Comparison of ENCODE assay signal across 28 cellular contexts in the genomic region with DNA sequence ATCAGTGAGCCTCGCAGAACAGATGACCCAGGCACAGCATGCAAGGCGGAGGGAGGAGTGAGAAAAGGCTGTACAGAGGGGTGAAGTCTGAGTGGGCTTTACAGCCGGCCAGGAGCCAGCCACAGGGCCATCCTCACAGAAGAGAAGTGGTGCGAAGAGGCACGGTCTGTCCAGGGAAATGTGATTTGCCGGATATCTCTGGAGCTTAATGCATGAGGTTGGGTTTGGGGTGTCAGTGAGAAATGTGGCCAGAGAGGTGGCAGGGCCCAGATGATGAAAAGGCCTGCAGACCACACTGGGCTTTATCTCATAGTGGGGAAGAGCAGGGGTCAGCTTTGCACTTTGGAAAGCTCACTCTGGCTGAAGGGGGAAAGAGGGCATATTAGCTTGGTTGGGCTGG.
"Had no signal": no experiment of that assay in that cellular context is flagged by ENCODE, and none has a peak within 500 bp of the region (broad histone marks: within the 10 kb centered on the region; RNA-seq: fewer than 3 reads in every experiment).

No MANE protein-coding gene starts in this region.

- H3K27ac Mint-ChIP-seq: activated CD4-positive, alpha-beta T cell treated with anti-CD3 and anti-CD28 coated beads, Interleukin-2, amount 10 ng/mL, durations not matched to agents 24 days and 14 days; activated CD8-positive, alpha-beta T cell treated with anti-CD3 and anti-CD28 coated beads for 36 hours; activated naive CD4-positive, alpha-beta T cell treated with anti-CD3 and anti-CD28 coated beads, Interleukin-2, amount 10 ng/mL, durations not matched to agents 7 days and 5 days; activated naive CD8-positive, alpha-beta T cell; activated naive CD8-positive, alpha-beta T cell treated with anti-CD3 and anti-CD28 coated beads, Interleukin-2, amount 50 U/mL, for 24 hours; activated T-helper 1 cell treated with anti-CD3 and anti-CD28 coated beads, Interleukin-12 subunit alpha, Interleukin-12 subunit beta, Interleukin-2, Interleukin-4 antibody, amounts not matched to agents 30 ng/mL and 10 ng/mL and 1 ng/mL, durations not matched to agents 14 hours and 24 hours and 36 hours had no signal

- DNase-seq: activated CD4-positive, alpha-beta T cell treated with anti-CD3 and anti-CD28 coated beads, Interleukin-2, amount 10 ng/mL, durations not matched to agents 24 days and 14 days; activated CD4-positive, alpha-beta T cell treated with anti-CD3 and anti-CD28 coated beads, Interleukin-2, amount 50 U/mL, for 4 hours; activated CD8-positive, alpha-beta T cell treated with anti-CD3 and anti-CD28 coated beads for 36 hours; activated gamma-delta T cell treated with Interleukin-2 at 50 U/mL for 16 hours; activated naive CD4-positive, alpha-beta T cell treated with anti-CD3 and anti-CD28 coated beads, Interleukin-2, amount 10 ng/mL, durations not matched to agents 7 days and 5 days; activated naive CD8-positive, alpha-beta T cell treated with anti-CD3 and anti-CD28 coated beads, Interleukin-2, amount 50 U/mL, for 24 hours; activated T-cell treated with anti-CD3 and anti-CD28 coated beads for 4 hours; activated T-cell treated with anti-CD3 and anti-CD28 coated beads, Interleukin-2, amount 50 U/mL, for 4 hours; anterior cingulate cortex; central memory CD4-positive, alpha-beta T cell; Kasumi-1; KG1; MG63; NCI-H1048; NCI-H1105 treated with DMSO at 0.1 percent for 48 hours; NCI-H1436; NCI-H1694; NCI-H1930; NCI-H226; NCI-H524 treated with DMSO at 0.1 percent for 48 hours; SW 1271; T-helper 1 cell; T-helper 2 cell; T-helper 9 cell had no signal

- H3K4me1 Mint-ChIP-seq: activated naive CD4-positive, alpha-beta T cell treated with anti-CD3 and anti-CD28 coated beads, Interleukin-2, amount 10 ng/mL, durations not matched to agents 7 days and 5 days; activated naive CD8-positive, alpha-beta T cell treated with anti-CD3 and anti-CD28 coated beads, Interleukin-2, amount 50 U/mL, for 24 hours had no signal

- H3K9me3 Mint-ChIP-seq: activated CD4-positive, alpha-beta T cell treated with anti-CD3 and anti-CD28 coated beads, Interleukin-2, amount 10 ng/mL, durations not matched to agents 24 days and 14 days; activated CD8-positive, alpha-beta T cell treated with anti-CD3 and anti-CD28 coated beads for 36 hours; activated naive CD4-positive, alpha-beta T cell treated with anti-CD3 and anti-CD28 coated beads, Interleukin-2, amount 10 ng/mL, durations not matched to agents 7 days and 5 days; activated naive CD8-positive, alpha-beta T cell treated with anti-CD3 and anti-CD28 coated beads, Interleukin-2, amount 50 U/mL, for 24 hours; activated T-cell treated with anti-CD3 and anti-CD28 coated beads, Interleukin-2, amount 50 U/mL, for 4 hours; activated T-helper 1 cell treated with anti-CD3 and anti-CD28 coated beads, Interleukin-12 subunit alpha, Interleukin-12 subunit beta, Interleukin-2, Interleukin-4 antibody, amounts not matched to agents 30 ng/mL and 10 ng/mL and 1 ng/mL, durations not matched to agents 14 hours and 24 hours and 36 hours had no signal

- H3K4me3 ChIP-seq: MG63, SJSA1 had no signal

- H3K36me3 ChIP-seq: MG63, SJSA1 had no signal

- H3K4me3 Mint-ChIP-seq: activated CD4-positive, alpha-beta T cell treated with anti-CD3 and anti-CD28 coated beads, Interleukin-2, amount 10 ng/mL, durations not matched to agents 24 days and 14 days; activated CD8-positive, alpha-beta T cell treated with anti-CD3 and anti-CD28 coated beads for 36 hours; activated naive CD4-positive, alpha-beta T cell treated with anti-CD3 and anti-CD28 coated beads, Interleukin-2, amount 10 ng/mL, durations not matched to agents 7 days and 5 days; activated naive CD8-positive, alpha-beta T cell; activated naive CD8-positive, alpha-beta T cell treated with anti-CD3 and anti-CD28 coated beads, Interleukin-2, amount 50 U/mL, for 24 hours; activated T-cell treated with anti-CD3 and anti-CD28 coated beads, Interleukin-2, amount 50 U/mL, for 4 hours; activated T-helper 1 cell treated with anti-CD3 and anti-CD28 coated beads, Interleukin-12 subunit alpha, Interleukin-12 subunit beta, Interleukin-2, Interleukin-4 antibody, amounts not matched to agents 30 ng/mL and 10 ng/mL and 1 ng/mL, durations not matched to agents 14 hours and 24 hours and 36 hours; brain had no signal

- H3K4me1 ChIP-seq: SJSA1 had no signal

- H3K36me3 Mint-ChIP-seq: activated naive CD4-positive, alpha-beta T cell treated with anti-CD3 and anti-CD28 coated beads, Interleukin-2, amount 10 ng/mL, durations not matched to agents 7 days and 5 days; activated naive CD8-positive, alpha-beta T cell; brain had no signal

- H3K9me3 ChIP-seq: MG63, SJSA1 had no signal

- H3K27me3 ChIP-seq: MG63, SJSA1 had no signal

- H3K27ac ChIP-seq: SJSA1 had no signal
